11 cellular contexts compared by ENCODE assay signal in genomic region chr2:234955091-234955511, GRCh38. TPM values are rescaled to one million over a fixed set of nuclear protein-coding genes. Genes with fewer than 3 reads are reported as not detected.
A peak's percentile ranks its signal among the peaks of the same experiment; 100 is the strongest.
DNase-seq lines count a peak whose midpoint lies in the region; ATAC-seq, FAIRE-seq and TF ChIP-seq lines count a peak whose summit lies in the region.
"Had no signal": no experiment of that assay in that cellular context is flagged by ENCODE, and none has a peak within 500 bp of the region (broad histone marks: within the 10 kb centered on the region; RNA-seq: fewer than 3 reads in every experiment).

No MANE protein-coding gene starts in this region.

- H3K36me3 ChIP-seq in BJ (ENCODE audit: control insufficient read depth, insufficient read depth, low read length) (peaks cover 8% of the 10 kb centered on the region; the same call in 1 of the 2 replicates), WERI-Rb-1 (peaks cover 47% of the 10 kb centered on the region), left ventricle myocardium inferior (no peaks in the 10 kb centered on the region)
- H3K36me3 ChIP-seq: BLaER1 had no signal

- H3K27ac ChIP-seq in WERI-Rb-1 = peak overlapping the region; percentile 95
- peak overlapping the region; percentile 90 for H3K27ac ChIP-seq in left ventricle myocardium inferior (replicated peaks)
- H3K27ac ChIP-seq in foreskin keratinocyte = no peak overlapping the region
- H3K27ac ChIP-seq: BLaER1 had no signal

- H3K4me1 Mint-ChIP-seq in osteocyte (ENCODE audit: unreplicated experiment) = peaks cover 83% of the 10 kb centered on the region

- H3K36me3 Mint-ChIP-seq in osteocyte (ENCODE audit: unreplicated experiment) = no peaks in the 10 kb centered on the region

- CTCF ChIA-PET in BJ (lab: Yijun Ruan, JAX) = interaction anchor here (0.9 to 1.3 kb wide), 3 partner anchors 152 to 404 kb away, joined by 3 to 4 read pairs (median 4); no protein-coding TSS in a partner anchor

- H3K9me3 ChIP-seq in WERI-Rb-1 (ENCODE audit: severe bottlenecking) (peaks cover 5% of the 10 kb centered on the region), left ventricle myocardium inferior (replicated peaks) (no peaks in the 10 kb centered on the region)
- H3K9me3 ChIP-seq: BLaER1 had no signal

- POLR2A ChIA-PET in BJ (lab: Charles Lee) = no interaction called here

- intact Hi-C loops in left ventricle myocardium inferior (cut with micrococcal nuclease) = no loop called here

- H3K4me3 ChIP-seq in BJ (ENCODE audit: low read depth, low read length) (peak overlapping the region; percentile 88), WERI-Rb-1 (ENCODE audit: low read depth, low read length) (peak overlapping the region; percentile 90), left ventricle myocardium inferior (no peak overlapping the region)
- H3K4me3 ChIP-seq: BLaER1, K562 had no signal

- TF ChIP-seq CTCF in BJ (IDR thresholded peaks at IDR 0.05; ENCODE audit: insufficient read depth, low read depth, low read length) (no peak), WERI-Rb-1 (IDR thresholded peaks at IDR 0.05; ENCODE audit: low read depth, low read length) (no peak), left ventricle myocardium inferior (IDR thresholded peaks at IDR 0.05; ENCODE audit: borderline replicate concordance) (no peak), osteocyte (IDR thresholded peaks at IDR 0.05) (no peak), foreskin keratinocyte (conservative IDR thresholded peaks at IDR 0.05) (no peak)

- peaks cover 70% of the 10 kb centered on the region for H3K4me1 ChIP-seq in left ventricle myocardium inferior
- H3K4me1 ChIP-seq in foreskin keratinocyte = peaks cover 34% of the 10 kb centered on the region

- no peaks in the 10 kb centered on the region for H3K9me3 Mint-ChIP-seq in osteocyte (ENCODE audit: unreplicated experiment)

- FAIRE-seq in urothelium cell line (lab: Jason Lieb, UNC) = no peak
- FAIRE-seq: K562 had no signal

- no peaks in the 10 kb centered on the region for H3K27me3 ChIP-seq in BJ (ENCODE audit: control insufficient read depth, insufficient read depth, low read length)
- no peaks in the 10 kb centered on the region for H3K27me3 ChIP-seq in WERI-Rb-1 (ENCODE audit: insufficient read depth, low read depth, severe bottlenecking)
- no peaks in the 10 kb centered on the region for H3K27me3 ChIP-seq in left ventricle myocardium inferior (ENCODE audit: low read depth)
- H3K27me3 ChIP-seq in foreskin keratinocyte = no peaks in the 10 kb centered on the region

- DNase-seq in BJ (ENCODE audit: low read depth) = no peak
- DNase-seq in WERI-Rb-1 = no peak
- no peak for DNase-seq in left ventricle myocardium inferior
- DNase-seq in osteocyte (ENCODE audit: extremely low spot score, unreplicated experiment) = no peak
- no peak for DNase-seq in kidney tubule cell (ENCODE audit: low spot score)
- DNase-seq in foreskin keratinocyte = no peak
- DNase-seq in urothelium cell line (ENCODE audit: low spot score) = no peak
- DNase-seq: NCI-H2171 treated with DMSO at 0.1 percent for 48 hours had no signal

- H3K27ac Mint-ChIP-seq in osteocyte (ENCODE audit: unreplicated experiment) = peak overlapping the region; percentile 91

- H3K4me3 Mint-ChIP-seq in osteocyte (ENCODE audit: unreplicated experiment) = peak overlapping the region; percentile 88

- ATAC-seq in foreskin keratinocyte = no peak
- ATAC-seq in GM21360 (IDR thresholded peaks at IDR 0.05; ENCODE audit: unreplicated experiment) = no peak
- ATAC-seq: K562 had no signal

- H3K27me3 Mint-ChIP-seq in osteocyte (ENCODE audit: unreplicated experiment) = no peaks in the 10 kb centered on the region

RNA-seq across cellular contexts. Expression of gene SH3BP4, which starts 3.3 kb away (rescaled TPM):
- 85.9 and 106 TPM in 2 replicates for polyA plus RNA-seq in BJ (2011; rRNA removed)
- 83.9 and 100 TPM in 2 replicates for polyA minus RNA-seq in BJ (2011; rRNA and poly(A)+ RNA removed)
- total RNA-seq in left ventricle myocardium inferior = 9.6 TPM
- total RNA-seq in osteocyte = 60.1 and 62.1 TPM in 2 replicates
- 45.9 and 46.1 TPM in 2 replicates for total RNA-seq in foreskin keratinocyte
- 16.4 and 19.4 TPM in 2 replicates for polyA plus RNA-seq in foreskin keratinocyte
